In genomic region chr20:32642257-32643046, GRCh38 we compare ENCODE assay signal across 22 cellular contexts. TPM values are rescaled to one million over a fixed set of nuclear protein-coding genes. Genes with fewer than 3 reads are reported as not detected.
"Had no signal": no experiment of that assay in that cellular context is flagged by ENCODE, and none has a peak within 500 bp of the region (broad histone marks: within the 10 kb centered on the region; RNA-seq: fewer than 3 reads in every experiment).

No MANE protein-coding gene starts in this region.

- H3K27me3 Mint-ChIP-seq: activated CD8-positive, alpha-beta T cell treated with anti-CD3 and anti-CD28 coated beads for 36 hours; activated naive CD8-positive, alpha-beta T cell treated with anti-CD3 and anti-CD28 coated beads, Interleukin-2, amount 10 ng/mL, durations not matched to agents 7 days and 5 days; activated T-helper 17 cell treated with anti-CD3 and anti-CD28 coated beads, Interleukin-2, amount 50 U/mL, for 72 hours; stimulated activated memory B cell treated with anti-CD40 and anti-IgM and Interleukin-4, amounts not matched to agents 10 μg/mL and 1 μg/mL and 100 μg/mL, for 72 hours had no signal

- H3K27ac Mint-ChIP-seq: activated CD4-positive, alpha-beta T cell treated with anti-CD3 and anti-CD28 coated beads, Interleukin-2, amount 10 ng/mL, durations not matched to agents 24 days and 14 days; activated CD8-positive, alpha-beta T cell treated with anti-CD3 and anti-CD28 coated beads for 36 hours; activated naive CD8-positive, alpha-beta T cell treated with anti-CD3 and anti-CD28 coated beads, Interleukin-2, amount 10 ng/mL, durations not matched to agents 7 days and 5 days; activated T-helper 17 cell treated with anti-CD3 and anti-CD28 coated beads, Interleukin-2, amount 50 U/mL, for 72 hours; stimulated activated memory B cell treated with anti-CD40 and anti-IgM and Interleukin-4, amounts not matched to agents 10 μg/mL and 1 μg/mL and 100 μg/mL, for 72 hours; T-helper 2 cell treated with Interferon-gamma antibody and Interleukin-4, amounts not matched to agents 5 μg/mL and 100 μg/mL, for 36 hours had no signal

- H3K9me3 Mint-ChIP-seq: activated CD4-positive, alpha-beta T cell treated with anti-CD3 and anti-CD28 coated beads, Interleukin-2, amount 10 ng/mL, durations not matched to agents 24 days and 14 days; activated CD8-positive, alpha-beta T cell treated with anti-CD3 and anti-CD28 coated beads for 36 hours; activated naive CD8-positive, alpha-beta T cell treated with anti-CD3 and anti-CD28 coated beads, Interleukin-2, amount 10 ng/mL, durations not matched to agents 7 days and 5 days; activated T-helper 17 cell treated with anti-CD3 and anti-CD28 coated beads, Interleukin-2, amount 50 U/mL, for 72 hours; neural crest cell; stimulated activated memory B cell treated with anti-CD40 and anti-IgM and Interleukin-4, amounts not matched to agents 10 μg/mL and 1 μg/mL and 100 μg/mL, for 72 hours; T-helper 2 cell treated with Interferon-gamma antibody and Interleukin-4, amounts not matched to agents 5 μg/mL and 100 μg/mL, for 36 hours had no signal

- H3K27me3 ChIP-seq: body of pancreas, left lung, sigmoid colon, tibial nerve, vagina had no signal

- H3K4me1 ChIP-seq: left lung, psoas muscle, tibial nerve, vagina had no signal

- H3K4me3 Mint-ChIP-seq: activated CD4-positive, alpha-beta T cell treated with anti-CD3 and anti-CD28 coated beads, Interleukin-2, amount 10 ng/mL, durations not matched to agents 24 days and 14 days; activated CD8-positive, alpha-beta T cell treated with anti-CD3 and anti-CD28 coated beads for 36 hours; activated naive CD8-positive, alpha-beta T cell treated with anti-CD3 and anti-CD28 coated beads, Interleukin-2, amount 10 ng/mL, durations not matched to agents 7 days and 5 days; activated T-helper 17 cell treated with anti-CD3 and anti-CD28 coated beads, Interleukin-2, amount 50 U/mL, for 72 hours; neural crest cell; stimulated activated memory B cell treated with anti-CD40 and anti-IgM and Interleukin-4, amounts not matched to agents 10 μg/mL and 1 μg/mL and 100 μg/mL, for 72 hours; T-helper 2 cell treated with Interferon-gamma antibody and Interleukin-4, amounts not matched to agents 5 μg/mL and 100 μg/mL, for 36 hours had no signal

- H3K4me1 Mint-ChIP-seq: activated CD4-positive, alpha-beta T cell treated with anti-CD3 and anti-CD28 coated beads, Interleukin-2, amount 10 ng/mL, durations not matched to agents 24 days and 14 days; activated T-helper 17 cell treated with anti-CD3 and anti-CD28 coated beads, Interleukin-2, amount 50 U/mL, for 72 hours; neural crest cell; stimulated activated memory B cell treated with anti-CD40 and anti-IgM and Interleukin-4, amounts not matched to agents 10 μg/mL and 1 μg/mL and 100 μg/mL, for 72 hours had no signal

- H3K27ac ChIP-seq: body of pancreas, left lung, psoas muscle, sigmoid colon, tibial nerve, vagina had no signal

- H3K36me3 ChIP-seq: left lung, sigmoid colon, tibial nerve, vagina had no signal

- H3K9me3 ChIP-seq: body of pancreas, left lung, psoas muscle, sigmoid colon, tibial nerve, vagina had no signal

- H3K4me3 ChIP-seq: body of pancreas, left lung, psoas muscle, sigmoid colon, tibial nerve, vagina had no signal

- DNase-seq: activated CD4-positive, alpha-beta T cell treated with anti-CD3 and anti-CD28 coated beads, Interleukin-2, amount 10 ng/mL, durations not matched to agents 24 days and 14 days; activated CD8-positive, alpha-beta T cell treated with anti-CD3 and anti-CD28 coated beads for 36 hours; activated naive CD4-positive, alpha-beta T cell; activated naive CD8-positive, alpha-beta T cell treated with anti-CD3 and anti-CD28 coated beads, Interleukin-2, amount 10 ng/mL, durations not matched to agents 7 days and 5 days; activated T-cell treated with anti-CD3 and anti-CD28 coated beads, Interleukin-2, amount 50 U/mL, for 1 hour; central memory CD4-positive, alpha-beta T cell; foreskin melanocyte; glutamatergic neuron; left lung; psoas muscle; sigmoid colon; stimulated activated CD4-positive, alpha-beta T cell treated with anti-CD3 and anti-CD28 coated beads, Interleukin-4, amount 100 ng/mL, for 4 hours had no signal

- ATAC-seq: activated CD8-positive, alpha-beta T cell treated with anti-CD3 and anti-CD28 coated beads for 36 hours; activated T-helper 17 cell treated with anti-CD3 and anti-CD28 coated beads, Interleukin-2, amount 50 U/mL, for 72 hours; body of pancreas; left lung; psoas muscle; stimulated activated memory B cell treated with anti-CD40 and anti-IgM and Interleukin-4, amounts not matched to agents 10 μg/mL and 1 μg/mL and 100 μg/mL, for 72 hours had no signal

- H3K36me3 Mint-ChIP-seq: activated naive CD8-positive, alpha-beta T cell treated with anti-CD3 and anti-CD28 coated beads, Interleukin-2, amount 10 ng/mL, durations not matched to agents 7 days and 5 days; stimulated activated memory B cell treated with anti-CD40 and anti-IgM and Interleukin-4, amounts not matched to agents 10 μg/mL and 1 μg/mL and 100 μg/mL, for 72 hours had no signal

RNA-seq across cellular contexts. Expression of gene C20orf203, which starts 31.3 kb away (rescaled TPM):
- total RNA-seq: epithelial cell of proximal tubule, kidney epithelial cell, left lung, osteocyte, vagina had no signal
- polyA plus RNA-seq: psoas muscle had no signal
